In the genomic region with DNA sequence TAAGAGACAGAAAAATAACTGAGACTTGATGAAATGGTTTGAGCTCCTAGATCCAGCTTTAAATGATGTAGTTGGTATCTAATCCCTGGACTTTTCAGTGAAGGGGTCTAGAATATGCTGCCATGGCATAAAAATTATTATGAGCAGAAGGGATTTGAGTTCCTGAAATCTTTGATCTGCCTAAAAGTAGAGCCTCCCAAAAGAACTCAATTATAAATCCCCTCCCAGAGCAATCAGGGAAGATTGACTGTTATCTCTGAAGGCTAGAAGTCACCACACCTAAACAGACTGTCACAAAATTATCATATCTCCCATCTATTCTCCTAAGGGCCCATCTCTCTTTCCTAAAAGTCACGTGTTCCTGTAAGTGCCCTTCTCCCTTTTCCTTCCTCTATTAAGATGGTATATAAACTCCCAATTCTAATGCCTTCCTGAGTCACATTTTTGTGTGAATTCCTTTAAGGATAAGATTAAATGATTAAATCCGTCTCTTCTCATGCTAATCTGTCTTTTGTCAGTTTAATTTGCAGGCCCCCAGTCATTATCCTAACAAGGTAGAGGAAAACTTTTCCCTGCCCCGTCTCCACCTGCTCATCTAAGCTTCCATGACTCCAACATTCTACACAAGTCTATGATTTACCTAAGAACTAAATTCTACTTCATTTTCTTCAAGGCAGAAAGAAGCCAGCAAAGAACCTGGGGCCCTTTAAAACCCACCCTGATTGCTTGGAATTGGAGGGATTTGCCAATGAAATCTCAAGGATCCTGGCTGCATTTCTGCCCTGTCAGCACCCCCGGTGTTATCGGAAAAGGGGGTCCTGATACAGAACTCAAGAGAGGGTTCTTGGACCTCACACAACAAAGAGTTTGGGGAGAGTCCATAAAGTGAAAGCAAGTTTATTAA, we compare ENCODE assay signal across 1 cellular context.
TF ChIP-seq lines count a peak whose summit lies in the region.

No MANE protein-coding gene starts in this region.

TF ChIP-seq in H1, 55 proteins besides CTCF, POLR2A, EP300 and RAD21 (continues in another document):
- TF ChIP-seq GTF2F1 (IDR thresholded peaks at IDR 0.05; ENCODE audit: borderline replicate concordance, low read depth, low read length) (0 out of 2 replicates have a peak, but pooled peaks have one; percentile 44), BCL11A (IDR thresholded peaks at IDR 0.05; ENCODE audit: low read depth in 2 of 2, low read length in 2 of 2) (peak in 1 of 2 experiments; percentile 44), EGR1 (IDR thresholded peaks at IDR 0.05; ENCODE audit: borderline replicate concordance, low read depth, low read length) (no peak), RBBP5 (IDR thresholded peaks at IDR 0.05; ENCODE audit: borderline replicate concordance, low read depth, low read length) (no peak), FOSL1 (IDR thresholded peaks at IDR 0.05; ENCODE audit: insufficient read depth, low read depth, low read length) (no peak), TCF12 (IDR thresholded peaks at IDR 0.05; ENCODE audit: low read depth, low read length) (peak; percentile 72; the same call in 1 of the 2 replicates), CBX8 (IDR thresholded peaks at IDR 0.05; ENCODE audit: borderline replicate concordance, low read depth, low read length) (no peak), TBP (IDR thresholded peaks at IDR 0.05; ENCODE audit: low read depth, low read length) (peak; percentile 3; the same call in 1 of the 2 replicates), KDM5A (IDR thresholded peaks at IDR 0.05; ENCODE audit: low read length) (no peak), NANOG (IDR thresholded peaks at IDR 0.05; ENCODE audit: insufficient read depth, low read depth, low read length, poor library complexity, severe bottlenecking) (no peak), SIX5 (IDR thresholded peaks at IDR 0.05; ENCODE audit: low read depth, low read length) (no peak), PHF8 (conservative IDR thresholded peaks at IDR 0.05; ENCODE audit: low read depth, low read length) (0 out of 2 replicates have a peak, but pooled peaks have one; percentile 8), JUN (IDR thresholded peaks at IDR 0.05; ENCODE audit: low read depth, low read length) (no peak), BACH1 (IDR thresholded peaks at IDR 0.05; ENCODE audit: low read length) (no peak; the same call in 1 of the 2 replicates), TAF7 (optimal IDR thresholded peaks at IDR 0.05; ENCODE audit: borderline replicate concordance, low read depth, low read length) (no peak), SAP30 (IDR thresholded peaks at IDR 0.05; ENCODE audit: insufficient read depth, insufficient replicate concordance, low read length) (no peak), ASH2L (IDR thresholded peaks at IDR 0.05; ENCODE audit: low read length) (peak; percentile 32), RFX5 (IDR thresholded peaks at IDR 0.05; ENCODE audit: borderline replicate concordance, low read depth, low read length) (no peak), ZNF274 (IDR thresholded peaks at IDR 0.05; ENCODE audit: borderline replicate concordance, extremely low read depth, low read length) (no peak), SIN3A (conservative IDR thresholded peaks at IDR 0.05 in 1 of 2, IDR thresholded peaks at IDR 0.05 in 1 of 2; ENCODE audit: low read depth in 1 of 2, low read length in 2 of 2) (0 out of 4 replicates have a peak, but pooled peaks of 1 of the 2 experiments have one; percentile 4), POU5F1 (IDR thresholded peaks at IDR 0.05; ENCODE audit: low read depth, low read length) (no peak), JUND (IDR thresholded peaks at IDR 0.05; ENCODE audit: low read length) (no peak), SUZ12 (IDR thresholded peaks at IDR 0.05; ENCODE audit: low read length) (no peak), CTBP2 (IDR thresholded peaks at IDR 0.05; ENCODE audit: borderline replicate concordance, insufficient read depth, insufficient read length, low read length) (no peak), HDAC6 (IDR thresholded peaks at IDR 0.05; ENCODE audit: low read depth, low read length) (no peak), CHD1 (IDR thresholded peaks at IDR 0.05; ENCODE audit: low read depth, low read length) (no peak), SP2 (IDR thresholded peaks at IDR 0.05; ENCODE audit: low read length) (no peak), SP4 (IDR thresholded peaks at IDR 0.05; ENCODE audit: low read length) (no peak), KDM1A (IDR thresholded peaks at IDR 0.05; ENCODE audit: borderline replicate concordance, low read length) (no peak), KDM4A (IDR thresholded peaks at IDR 0.05; ENCODE audit: low read depth, low read length, severe bottlenecking) (no peak), SP1 (IDR thresholded peaks at IDR 0.05; ENCODE audit: low read depth, low read length) (peak; percentile 80), YY1 (IDR thresholded peaks at IDR 0.05; ENCODE audit: low read depth, low read length) (no peak), EZH2 (IDR thresholded peaks at IDR 0.05; ENCODE audit: low read depth, low read length, severe bottlenecking) (no peak), SRF (IDR thresholded peaks at IDR 0.05; ENCODE audit: low read depth, low read length) (no peak), NRF1 (IDR thresholded peaks at IDR 0.05; ENCODE audit: low read depth, low read length) (no peak), TEAD4 (IDR thresholded peaks at IDR 0.05; ENCODE audit: low read depth, low read length) (0 out of 2 replicates have a peak, but pooled peaks have one; percentile 42), RNF2 (IDR thresholded peaks at IDR 0.05; ENCODE audit: borderline replicate concordance, low read depth, low read length, missing control alignments, poor library complexity, severe bottlenecking) (no peak), CBX5 (IDR thresholded peaks at IDR 0.05; ENCODE audit: low read depth, low read length) (no peak), MAFK (IDR thresholded peaks at IDR 0.05; ENCODE audit: low read depth, low read length) (peak; percentile 80), BRCA1 (IDR thresholded peaks at IDR 0.05; ENCODE audit: low read depth, low read length) (no peak), TAF1 (IDR thresholded peaks at IDR 0.05; ENCODE audit: low read depth, low read length) (no peak; the same call in 1 of the 2 replicates), SIRT6 (IDR thresholded peaks at IDR 0.05; ENCODE audit: low read length) (no peak), GABPA (IDR thresholded peaks at IDR 0.05; ENCODE audit: borderline replicate concordance, insufficient read depth, low read length) (no peak), CEBPB (IDR thresholded peaks at IDR 0.05; ENCODE audit: low read depth, low read length) (no peak), RXRA (IDR thresholded peaks at IDR 0.05; ENCODE audit: insufficient read depth, low read depth, low read length) (no peak), CREB1 (IDR thresholded peaks at IDR 0.05) (no peak), HDAC2 (IDR thresholded peaks at IDR 0.05; ENCODE audit: borderline replicate concordance in 1 of 2, low read depth in 2 of 2, low read length in 2 of 2) (no peak), CHD2 (IDR thresholded peaks at IDR 0.05; ENCODE audit: low read length) (no peak)
- TF ChIP-seq, protein P1, sequence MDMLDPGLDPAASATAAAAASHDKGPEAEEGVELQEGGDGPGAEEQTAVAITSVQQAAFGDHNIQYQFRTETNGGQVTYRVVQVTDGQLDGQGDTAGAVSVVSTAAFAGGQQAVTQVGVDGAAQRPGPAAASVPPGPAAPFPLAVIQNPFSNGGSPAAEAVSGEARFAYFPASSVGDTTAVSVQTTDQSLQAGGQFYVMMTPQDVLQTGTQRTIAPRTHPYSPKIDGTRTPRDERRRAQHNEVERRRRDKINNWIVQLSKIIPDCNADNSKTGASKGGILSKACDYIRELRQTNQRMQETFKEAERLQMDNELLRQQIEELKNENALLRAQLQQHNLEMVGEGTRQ (IDR thresholded peaks at IDR 0.05; ENCODE audit: low read length): peak; percentile 70
- TF ChIP-seq, protein P2, sequence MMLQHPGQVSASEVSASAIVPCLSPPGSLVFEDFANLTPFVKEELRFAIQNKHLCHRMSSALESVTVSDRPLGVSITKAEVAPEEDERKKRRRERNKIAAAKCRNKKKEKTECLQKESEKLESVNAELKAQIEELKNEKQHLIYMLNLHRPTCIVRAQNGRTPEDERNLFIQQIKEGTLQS (IDR thresholded peaks at IDR 0.05; ENCODE audit: insufficient read depth, low read depth, low read length): no peak
- TF ChIP-seq, protein P3, sequence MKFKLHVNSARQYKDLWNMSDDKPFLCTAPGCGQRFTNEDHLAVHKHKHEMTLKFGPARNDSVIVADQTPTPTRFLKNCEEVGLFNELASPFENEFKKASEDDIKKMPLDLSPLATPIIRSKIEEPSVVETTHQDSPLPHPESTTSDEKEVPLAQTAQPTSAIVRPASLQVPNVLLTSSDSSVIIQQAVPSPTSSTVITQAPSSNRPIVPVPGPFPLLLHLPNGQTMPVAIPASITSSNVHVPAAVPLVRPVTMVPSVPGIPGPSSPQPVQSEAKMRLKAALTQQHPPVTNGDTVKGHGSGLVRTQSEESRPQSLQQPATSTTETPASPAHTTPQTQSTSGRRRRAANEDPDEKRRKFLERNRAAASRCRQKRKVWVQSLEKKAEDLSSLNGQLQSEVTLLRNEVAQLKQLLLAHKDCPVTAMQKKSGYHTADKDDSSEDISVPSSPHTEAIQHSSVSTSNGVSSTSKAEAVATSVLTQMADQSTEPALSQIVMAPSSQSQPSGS (IDR thresholded peaks at IDR 0.05; ENCODE audit: low read length): no peak; the same call in 1 of the 2 replicates
- TF ChIP-seq, protein P4, sequence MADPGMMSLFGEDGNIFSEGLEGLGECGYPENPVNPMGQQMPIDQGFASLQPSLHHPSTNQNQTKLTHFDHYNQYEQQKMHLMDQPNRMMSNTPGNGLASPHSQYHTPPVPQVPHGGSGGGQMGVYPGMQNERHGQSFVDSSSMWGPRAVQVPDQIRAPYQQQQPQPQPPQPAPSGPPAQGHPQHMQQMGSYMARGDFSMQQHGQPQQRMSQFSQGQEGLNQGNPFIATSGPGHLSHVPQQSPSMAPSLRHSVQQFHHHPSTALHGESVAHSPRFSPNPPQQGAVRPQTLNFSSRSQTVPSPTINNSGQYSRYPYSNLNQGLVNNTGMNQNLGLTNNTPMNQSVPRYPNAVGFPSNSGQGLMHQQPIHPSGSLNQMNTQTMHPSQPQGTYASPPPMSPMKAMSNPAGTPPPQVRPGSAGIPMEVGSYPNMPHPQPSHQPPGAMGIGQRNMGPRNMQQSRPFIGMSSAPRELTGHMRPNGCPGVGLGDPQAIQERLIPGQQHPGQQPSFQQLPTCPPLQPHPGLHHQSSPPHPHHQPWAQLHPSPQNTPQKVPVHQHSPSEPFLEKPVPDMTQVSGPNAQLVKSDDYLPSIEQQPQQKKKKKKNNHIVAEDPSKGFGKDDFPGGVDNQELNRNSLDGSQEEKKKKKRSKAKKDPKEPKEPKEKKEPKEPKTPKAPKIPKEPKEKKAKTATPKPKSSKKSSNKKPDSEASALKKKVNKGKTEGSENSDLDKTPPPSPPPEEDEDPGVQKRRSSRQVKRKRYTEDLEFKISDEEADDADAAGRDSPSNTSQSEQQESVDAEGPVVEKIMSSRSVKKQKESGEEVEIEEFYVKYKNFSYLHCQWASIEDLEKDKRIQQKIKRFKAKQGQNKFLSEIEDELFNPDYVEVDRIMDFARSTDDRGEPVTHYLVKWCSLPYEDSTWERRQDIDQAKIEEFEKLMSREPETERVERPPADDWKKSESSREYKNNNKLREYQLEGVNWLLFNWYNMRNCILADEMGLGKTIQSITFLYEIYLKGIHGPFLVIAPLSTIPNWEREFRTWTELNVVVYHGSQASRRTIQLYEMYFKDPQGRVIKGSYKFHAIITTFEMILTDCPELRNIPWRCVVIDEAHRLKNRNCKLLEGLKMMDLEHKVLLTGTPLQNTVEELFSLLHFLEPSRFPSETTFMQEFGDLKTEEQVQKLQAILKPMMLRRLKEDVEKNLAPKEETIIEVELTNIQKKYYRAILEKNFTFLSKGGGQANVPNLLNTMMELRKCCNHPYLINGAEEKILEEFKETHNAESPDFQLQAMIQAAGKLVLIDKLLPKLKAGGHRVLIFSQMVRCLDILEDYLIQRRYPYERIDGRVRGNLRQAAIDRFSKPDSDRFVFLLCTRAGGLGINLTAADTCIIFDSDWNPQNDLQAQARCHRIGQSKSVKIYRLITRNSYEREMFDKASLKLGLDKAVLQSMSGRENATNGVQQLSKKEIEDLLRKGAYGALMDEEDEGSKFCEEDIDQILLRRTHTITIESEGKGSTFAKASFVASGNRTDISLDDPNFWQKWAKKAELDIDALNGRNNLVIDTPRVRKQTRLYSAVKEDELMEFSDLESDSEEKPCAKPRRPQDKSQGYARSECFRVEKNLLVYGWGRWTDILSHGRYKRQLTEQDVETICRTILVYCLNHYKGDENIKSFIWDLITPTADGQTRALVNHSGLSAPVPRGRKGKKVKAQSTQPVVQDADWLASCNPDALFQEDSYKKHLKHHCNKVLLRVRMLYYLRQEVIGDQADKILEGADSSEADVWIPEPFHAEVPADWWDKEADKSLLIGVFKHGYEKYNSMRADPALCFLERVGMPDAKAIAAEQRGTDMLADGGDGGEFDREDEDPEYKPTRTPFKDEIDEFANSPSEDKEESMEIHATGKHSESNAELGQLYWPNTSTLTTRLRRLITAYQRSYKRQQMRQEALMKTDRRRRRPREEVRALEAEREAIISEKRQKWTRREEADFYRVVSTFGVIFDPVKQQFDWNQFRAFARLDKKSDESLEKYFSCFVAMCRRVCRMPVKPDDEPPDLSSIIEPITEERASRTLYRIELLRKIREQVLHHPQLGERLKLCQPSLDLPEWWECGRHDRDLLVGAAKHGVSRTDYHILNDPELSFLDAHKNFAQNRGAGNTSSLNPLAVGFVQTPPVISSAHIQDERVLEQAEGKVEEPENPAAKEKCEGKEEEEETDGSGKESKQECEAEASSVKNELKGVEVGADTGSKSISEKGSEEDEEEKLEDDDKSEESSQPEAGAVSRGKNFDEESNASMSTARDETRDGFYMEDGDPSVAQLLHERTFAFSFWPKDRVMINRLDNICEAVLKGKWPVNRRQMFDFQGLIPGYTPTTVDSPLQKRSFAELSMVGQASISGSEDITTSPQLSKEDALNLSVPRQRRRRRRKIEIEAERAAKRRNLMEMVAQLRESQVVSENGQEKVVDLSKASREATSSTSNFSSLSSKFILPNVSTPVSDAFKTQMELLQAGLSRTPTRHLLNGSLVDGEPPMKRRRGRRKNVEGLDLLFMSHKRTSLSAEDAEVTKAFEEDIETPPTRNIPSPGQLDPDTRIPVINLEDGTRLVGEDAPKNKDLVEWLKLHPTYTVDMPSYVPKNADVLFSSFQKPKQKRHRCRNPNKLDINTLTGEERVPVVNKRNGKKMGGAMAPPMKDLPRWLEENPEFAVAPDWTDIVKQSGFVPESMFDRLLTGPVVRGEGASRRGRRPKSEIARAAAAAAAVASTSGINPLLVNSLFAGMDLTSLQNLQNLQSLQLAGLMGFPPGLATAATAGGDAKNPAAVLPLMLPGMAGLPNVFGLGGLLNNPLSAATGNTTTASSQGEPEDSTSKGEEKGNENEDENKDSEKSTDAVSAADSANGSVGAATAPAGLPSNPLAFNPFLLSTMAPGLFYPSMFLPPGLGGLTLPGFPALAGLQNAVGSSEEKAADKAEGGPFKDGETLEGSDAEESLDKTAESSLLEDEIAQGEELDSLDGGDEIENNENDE (IDR thresholded peaks at IDR 0.05; ENCODE audit: insufficient replicate concordance, low read length): no peak
- TF ChIP-seq, protein P5, sequence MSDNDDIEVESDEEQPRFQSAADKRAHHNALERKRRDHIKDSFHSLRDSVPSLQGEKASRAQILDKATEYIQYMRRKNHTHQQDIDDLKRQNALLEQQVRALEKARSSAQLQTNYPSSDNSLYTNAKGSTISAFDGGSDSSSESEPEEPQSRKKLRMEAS (IDR thresholded peaks at IDR 0.05): no peak
- TF ChIP-seq, protein P6, sequence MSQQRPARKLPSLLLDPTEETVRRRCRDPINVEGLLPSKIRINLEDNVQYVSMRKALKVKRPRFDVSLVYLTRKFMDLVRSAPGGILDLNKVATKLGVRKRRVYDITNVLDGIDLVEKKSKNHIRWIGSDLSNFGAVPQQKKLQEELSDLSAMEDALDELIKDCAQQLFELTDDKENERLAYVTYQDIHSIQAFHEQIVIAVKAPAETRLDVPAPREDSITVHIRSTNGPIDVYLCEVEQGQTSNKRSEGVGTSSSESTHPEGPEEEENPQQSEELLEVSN (IDR thresholded peaks at IDR 0.05): no peak
